ENCODE assay signal across 19 cellular contexts in genomic region chr11:61544466-61544865, GRCh38. TPM values are rescaled to one million over a fixed set of nuclear protein-coding genes. Genes with fewer than 3 reads are reported as not detected.
A peak's percentile ranks its signal among the peaks of the same experiment; 100 is the strongest.
DNase-seq lines count a peak whose midpoint lies in the region; ATAC-seq, FAIRE-seq and TF ChIP-seq lines count a peak whose summit lies in the region.
"Had no signal": no experiment of that assay in that cellular context is flagged by ENCODE, and none has a peak within 500 bp of the region (broad histone marks: within the 10 kb centered on the region; RNA-seq: fewer than 3 reads in every experiment).

No MANE protein-coding gene starts in this region.

- in situ Hi-C loops in GM23248 (cut with MboI): no loop called here

- H3K36me3 ChIP-seq in GM23248 (ENCODE audit: low read depth) (no peaks in the 10 kb centered on the region), PC-3 (ENCODE audit: low read depth, low read length) (no peaks in the 10 kb centered on the region), mesenchymal stem cell (ENCODE audit: control insufficient read depth in 1 of 2, insufficient read depth in 2 of 2, low read depth in 1 of 2, low read length in 2 of 2) (no peaks in the 10 kb centered on the region)

- H3K79me2 ChIP-seq in GM23248 (ENCODE audit: insufficient read depth): no peaks in the 10 kb centered on the region
- H3K79me2 ChIP-seq in PC-3 (ENCODE audit: low read length): no peaks in the 10 kb centered on the region

- DNase-seq in A549 (ENCODE audit: low read depth in 1 of 2, low spot score in 1 of 2): no peak
- no peak for DNase-seq in GM23248
- DNase-seq in PC-3: peak; percentile 10
- no peak for DNase-seq in mesenchymal stem cell
- DNase-seq in inferior parietal cortex (ENCODE audit: extremely low spot score): no peak
- no peak for DNase-seq in NCI-H748 treated with DMSO at 0.1 percent for 48 hours (lab: John Stamatoyannopoulos, UW)
- DNase-seq: CD4-positive, alpha-beta memory T cell; DMS153; DMS79 treated with DMSO at 0.1 percent for 48 hours; H9; KG1 had no signal

- no peak overlapping the region for H2BK5ac ChIP-seq in mesenchymal stem cell (ENCODE audit: low read depth, low read length, poor library complexity, severe bottlenecking)

- no peak for TF ChIP-seq EP300 in A549 (IDR thresholded peaks at IDR 0.05)

- H3K27me3 ChIP-seq in GM23248 (replicated peaks; ENCODE audit: insufficient read depth) (no peaks in the 10 kb centered on the region), PC-3 (ENCODE audit: low read length) (no peaks in the 10 kb centered on the region), mesenchymal stem cell (ENCODE audit: control insufficient read depth in 1 of 2, insufficient read depth in 1 of 2, low read length in 2 of 2) (peaks cover 10 to 53% of the 10 kb centered on the region in 2 experiments)

- no peak overlapping the region for H4K91ac ChIP-seq in mesenchymal stem cell (ENCODE audit: low read length)

- FAIRE-seq in A549 (lab: Jason Lieb, UNC): no peak
- FAIRE-seq: A204.1, D721Med, G401.6, GM12891 had no signal

- H3K4me2 ChIP-seq in A549 (peak overlapping the region; percentile 35), GM23248 (ENCODE audit: unreplicated experiment) (no peak overlapping the region), PC-3 (ENCODE audit: low read length) (peak overlapping the region; percentile 47), mesenchymal stem cell (ENCODE audit: low read length, poor library complexity, severe bottlenecking) (no peak overlapping the region)
- H3K4me2 ChIP-seq: GM23338 had no signal

- H2BK120ac ChIP-seq in mesenchymal stem cell (ENCODE audit: low read depth, low read length): no peak overlapping the region

- H3K23ac ChIP-seq in mesenchymal stem cell (ENCODE audit: low read length in 2 of 2): no peak overlapping the region

- CTCF ChIA-PET in A549 (lab: Yijun Ruan, JAX) (interaction anchor here (1.2 to 5.7 kb wide), 10 partner anchors 8 to 109 kb away, joined by 3 to 56 read pairs (median 9); partner anchors contain the start of gene LRRC10B), PC-3 (lab: Charles Lee) (no interaction called here)

- no peak for TF ChIP-seq RAD21 in A549 (conservative IDR thresholded peaks at IDR 0.05 in 1 of 2, IDR thresholded peaks at IDR 0.05 in 1 of 2)

- H3K9me3 ChIP-seq in A549 (no peaks in the 10 kb centered on the region), GM23248 (ENCODE audit: low read depth) (no peaks in the 10 kb centered on the region), PC-3 (ENCODE audit: low read length) (no peaks in the 10 kb centered on the region), mesenchymal stem cell (ENCODE audit: control insufficient read depth, low read length) (no peaks in the 10 kb centered on the region)

- TF ChIP-seq POLR2A in A549 (IDR thresholded peaks at IDR 0.05; ENCODE audit: low read length): no peak

- TF ChIP-seq CTCF in A549 (IDR thresholded peaks at IDR 0.05): no peak
- TF ChIP-seq CTCF in PC-3 (conservative IDR thresholded peaks at IDR 0.05; ENCODE audit: low read depth, low read length): no peak

- H3K9ac ChIP-seq in GM23248 (no peak overlapping the region), PC-3 (ENCODE audit: low read length) (peak overlapping the region; percentile 12; the same call in 1 of the 2 replicates), mesenchymal stem cell (ENCODE audit: low read length) (peak overlapping the region; percentile 21)

- no peak overlapping the region for H3K18ac ChIP-seq in mesenchymal stem cell (ENCODE audit: low read depth in 1 of 2, low read length in 2 of 2)

- peaks cover 16% of the 10 kb centered on the region; the same call in 1 of the 2 replicates for H3F3A ChIP-seq in GM23248 (ENCODE audit: insufficient read depth)
- H3F3A ChIP-seq in PC-3 (ENCODE audit: low read length, unreplicated experiment): no peaks in the 10 kb centered on the region

- H3K79me1 ChIP-seq in mesenchymal stem cell (replicated peaks; ENCODE audit: low read length, poor library complexity, severe bottlenecking): no peaks in the 10 kb centered on the region

- H3K27ac ChIP-seq in A549 (peak overlapping the region in 1 of 2 experiments; percentile 75; a peak in 3 of 6 replicates), GM23248 (peak overlapping the region; percentile 78), PC-3 (ENCODE audit: low read length) (peak overlapping the region; percentile 82), mesenchymal stem cell (ENCODE audit: low read length, poor library complexity, severe bottlenecking) (no peak overlapping the region)

- no peak overlapping the region for H4K8ac ChIP-seq in mesenchymal stem cell (ENCODE audit: low read length)

- H2AFZ ChIP-seq in GM23248 (no peak overlapping the region), PC-3 (ENCODE audit: low read length) (no peak overlapping the region), mesenchymal stem cell (ENCODE audit: low read depth, low read length) (no peak overlapping the region)
- H2AFZ ChIP-seq: GM23338 had no signal

- 83% methylated on average over 6 of the region's 6 CpGs for WGBS in A549 (ENCODE audit: missing lambda C conversion rate)
- WGBS in GM23248 (ENCODE audit: low coverage in 1 of 2, low lambda C conversion rate in 2 of 2, missing lambda C conversion rate in 2 of 2), 2 experiments: 75 to 76% methylated on average over 6 of the region's 6 CpGs
- WGBS in mesenchymal stem cell: 85% methylated on average over 6 of the region's 6 CpGs

- no TSS peak for BruUV-seq in PC-3 (replicated peaks; lab: Mats Ljungman, UMichigan)

- no peaks in the 10 kb centered on the region for H3K9me2 ChIP-seq in GM23248 (ENCODE audit: insufficient read depth)
- no peaks in the 10 kb centered on the region for H3K9me2 ChIP-seq in PC-3 (replicated peaks; ENCODE audit: low read length)

- intact Hi-C loops in PC-3 (cut with micrococcal nuclease): loop anchor here (5.0 kb wide), 1 partner anchor 38 kb away; the partner anchor contains the start of gene SYT7

- H3K4me1 ChIP-seq in A549 (peaks cover 35% of the 10 kb centered on the region), GM23248 (ENCODE audit: insufficient read depth) (peaks cover 15% of the 10 kb centered on the region), PC-3 (ENCODE audit: insufficient read depth, low read length) (peaks cover 41% of the 10 kb centered on the region), mesenchymal stem cell (ENCODE audit: control insufficient read depth, insufficient read depth, low read depth, low read length) (peaks cover 8% of the 10 kb centered on the region)

- H4K20me1 ChIP-seq in GM23248 (ENCODE audit: insufficient read depth) (no peaks in the 10 kb centered on the region), PC-3 (ENCODE audit: low read length) (no peaks in the 10 kb centered on the region)

- no peak overlapping the region for H2AK5ac ChIP-seq in mesenchymal stem cell (ENCODE audit: low read length, severe bottlenecking)

- no peak overlapping the region for H3K14ac ChIP-seq in mesenchymal stem cell (ENCODE audit: low read length in 2 of 2)

- H2BK12ac ChIP-seq in mesenchymal stem cell (ENCODE audit: low read length in 2 of 2): no peak overlapping the region

- no peak overlapping the region for H2BK15ac ChIP-seq in mesenchymal stem cell (ENCODE audit: low read depth, poor library complexity, severe bottlenecking)

- ATAC-seq in A549: no peak
- ATAC-seq in PC-3: no peak; the same call in 1 of the 2 replicates
- no peak for ATAC-seq in HG03460 (IDR thresholded peaks at IDR 0.05; ENCODE audit: unreplicated experiment)
- ATAC-seq in HG03025 (IDR thresholded peaks at IDR 0.05; ENCODE audit: low FRiP score, unreplicated experiment): no peak
- ATAC-seq: GM23338 had no signal

- POLR2A ChIA-PET in A549 (lab: Yijun Ruan, JAX): no interaction called here
- POLR2A ChIA-PET in PC-3 (lab: Charles Lee; ENCODE audit: unreplicated experiment): no interaction called here

- H3K4me3 ChIP-seq in A549: no peak overlapping the region
- no peak overlapping the region for H3K4me3 ChIP-seq in GM23248
- H3K4me3 ChIP-seq in PC-3 (ENCODE audit: low read length): no peak overlapping the region
- H3K4me3 ChIP-seq in mesenchymal stem cell (ENCODE audit: insufficient read depth in 1 of 2, low read depth in 1 of 2, low read length in 2 of 2): no peak overlapping the region
- H3K4me3 ChIP-seq: GM23338 had no signal

- H3K4ac ChIP-seq in mesenchymal stem cell (ENCODE audit: low read depth in 1 of 2, low read length in 2 of 2): no peak overlapping the region

TF ChIP-seq in A549, 52 proteins besides CTCF, POLR2A, EP300 and RAD21 (continues in another document):
- no peak for TF ChIP-seq HOXA7 (CRISPR knock-in tag; IDR thresholded peaks at IDR 0.05)
- TF ChIP-seq TFCP2L1 (CRISPR knock-in tag; IDR thresholded peaks at IDR 0.05): no peak
- TF ChIP-seq ESRRA (IDR thresholded peaks at IDR 0.05; ENCODE audit: borderline replicate concordance, low read length): no peak
- TF ChIP-seq MYC (IDR thresholded peaks at IDR 0.05; ENCODE audit: borderline replicate concordance, low read length): no peak
- no peak for TF ChIP-seq JUNB (IDR thresholded peaks at IDR 0.05)
- TF ChIP-seq HES2 (IDR thresholded peaks at IDR 0.05): no peak
- TF ChIP-seq ZC3H11A (IDR thresholded peaks at IDR 0.05): no peak

RNA-seq across cellular contexts. Expression of gene LRRC10B, which starts 35.9 kb away (rescaled TPM):
- 0.03 TPM in 1 of 2 replicates, not detected in the other for polyA plus RNA-seq in A549 (2011; rRNA removed)
- 0.04 and 0.09 TPM in 2 replicates for polyA plus RNA-seq in A549 (2012; cell fraction: cytosol; rRNA removed)
- polyA plus RNA-seq in A549 (2012; cell fraction: nucleus; rRNA removed): 0.07 TPM in 2 replicates
- 0.04 to 0.13 TPM in 2 of 3 replicates, not detected in the other for polyA plus RNA-seq in A549 (2017; fragmentation: RNase III; extraction: RNeasy Plus Mini Kit Qiagen cat#74134 plus additional on column Dnase treatment)
- not detected in 2 replicates for polyA minus RNA-seq in A549 (2011; rRNA and poly(A)+ RNA removed)
- total RNA-seq in GM23248 (2014; rRNA removed; shearing (Covaris generic)): 0.43 TPM in 1 of 2 replicates, not detected in the other
- polyA plus RNA-seq in GM23248 (2016; fragmentation: Nextera tagmentation; extraction: Ambion mirVana): not detected in 2 replicates
- total RNA-seq in PC-3 (2014; rRNA removed): 0.55 TPM in 1 of 2 replicates, not detected in the other
- polyA plus RNA-seq in mesenchymal stem cell (2013, experiment 1 of 2): not detected
- polyA plus RNA-seq in mesenchymal stem cell (2013, experiment 2 of 2): 0.03 TPM
- total RNA-seq: CD4-positive, alpha-beta memory T cell had no signal
- polyA plus RNA-seq: CD4-positive, alpha-beta memory T cell; IgD-negative memory B cell had no signal

RNA-seq across cellular contexts. Expression of gene SYT7, which starts 36.4 kb away (rescaled TPM):
- 0.37 and 0.38 TPM in 2 replicates for polyA plus RNA-seq in A549 (2011; rRNA removed)
- 0.77 and 1.1 TPM in 2 replicates for polyA plus RNA-seq in A549 (2012; cell fraction: cytosol; rRNA removed)
- polyA plus RNA-seq in A549 (2012; cell fraction: nucleus; rRNA removed): 0.61 and 1.3 TPM in 2 replicates
- polyA plus RNA-seq in A549 (2017; fragmentation: RNase III; extraction: RNeasy Plus Mini Kit Qiagen cat#74134 plus additional on column Dnase treatment): 0.78 to 1.0 TPM (median 1.0 TPM) in 3 replicates
- 0.41 and 0.49 TPM in 2 replicates for polyA minus RNA-seq in A549 (2011; rRNA and poly(A)+ RNA removed)
- total RNA-seq in GM23248 (2014; rRNA removed; shearing (Covaris generic)): 1.5 and 1.9 TPM in 2 replicates
- 0.40 and 0.72 TPM in 2 replicates for polyA plus RNA-seq in GM23248 (2016; fragmentation: Nextera tagmentation; extraction: Ambion mirVana)
- 21.5 and 23.2 TPM in 2 replicates for total RNA-seq in PC-3 (2014; rRNA removed)
- polyA plus RNA-seq in mesenchymal stem cell (2013, experiment 1 of 2): 0.06 TPM
- under 0.01 TPM for polyA plus RNA-seq in mesenchymal stem cell (2013, experiment 2 of 2)
- total RNA-seq: CD4-positive, alpha-beta memory T cell had no signal
- polyA plus RNA-seq: CD4-positive, alpha-beta memory T cell; IgD-negative memory B cell had no signal

Comparison
In these comparisons a context has a peak if more than half of its experiments do, and no peak if none do; other contexts are left out.
1. H3K4me2 ChIP-seq: peak in A549 (single experiment) and PC-3 (single experiment); none in GM23248 (single experiment) and mesenchymal stem cell (single experiment).